In the genomic region with DNA sequence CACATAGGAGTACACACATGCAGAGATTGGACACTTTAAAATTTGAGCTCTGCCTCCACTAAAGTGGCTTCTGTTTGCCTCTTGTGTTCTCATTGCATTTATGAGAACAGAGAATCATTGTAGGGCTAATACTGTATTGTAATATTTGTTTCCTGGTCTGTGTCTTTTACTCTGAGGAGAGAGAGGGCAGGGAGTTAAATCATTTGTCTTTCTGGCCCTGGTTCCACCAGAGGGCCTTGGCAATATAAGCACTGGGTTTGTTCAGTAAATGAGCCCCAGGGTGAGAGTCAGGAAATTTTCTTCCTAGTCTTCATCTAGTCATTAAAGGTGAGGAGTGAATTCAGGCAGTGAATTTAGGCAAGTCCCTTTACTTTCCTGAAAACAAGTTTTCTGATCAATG, we compare ENCODE assay signal across 12 cellular contexts.
DNase-seq lines count a peak whose midpoint lies in the region; ATAC-seq and TF ChIP-seq lines count a peak whose summit lies in the region.
"Had no signal": no experiment of that assay in that cellular context is flagged by ENCODE, and none has a peak within 500 bp of the region (broad histone marks: within the 10 kb centered on the region; RNA-seq: fewer than 3 reads in every experiment).

No MANE protein-coding gene starts in this region.

- H3K9me3 Mint-ChIP-seq in GM23338 (no peaks in the 10 kb centered on the region), WTC11 (no peaks in the 10 kb centered on the region)

- TF ChIP-seq CTCF in GM23338 (conservative IDR thresholded peaks at IDR 0.05; ENCODE audit: low read depth in 2 of 2) (0 out of 4 replicates have a peak, but pooled peaks of 1 of the 2 experiments have one; percentile 6), WTC11 (IDR thresholded peaks at IDR 0.05) (no peak)

- H3K4me3 Mint-ChIP-seq in GM23338 (no peak overlapping the region), WTC11 (no peak overlapping the region)

- DNase-seq in GM23338 (ENCODE audit: low spot score), result no peak
- DNase-seq in WTC11 (ENCODE audit: low spot score), result no peak
- DNase-seq in globus pallidus (ENCODE audit: low spot score), result peak; percentile 82
- peak; percentile 78 for DNase-seq in putamen (ENCODE audit: low spot score)
- DNase-seq in NCI-H510A treated with DMSO at 0.1 percent for 48 hours (lab: John Stamatoyannopoulos, UW), result no peak
- no peak for DNase-seq in stimulated activated naive CD4-positive, alpha-beta T cell (lab: John Stamatoyannopoulos, UW)
- no peak for DNase-seq in T-helper 1 cell
- no peak for DNase-seq in NCI-H1105 treated with DMSO at 0.1 percent for 48 hours (lab: John Stamatoyannopoulos, UW)
- DNase-seq: activated CD4-positive, alpha-beta T cell treated with anti-CD3 and anti-CD28 coated beads for 1 hour; DND-41; NCI-H345; upper lobe of right lung had no signal

- no peaks in the 10 kb centered on the region for H3K9me2 ChIP-seq in GM23338 (ENCODE audit: insufficient read depth)

- H3K27me3 ChIP-seq in GM23338 (ENCODE audit: insufficient read depth), result no peaks in the 10 kb centered on the region
- H3K27me3 ChIP-seq: upper lobe of right lung had no signal

- CTCF ChIA-PET in WTC11 (lab: Charles Lee), result interaction anchor here (1.1 to 2.1 kb wide), 2 partner anchors 13 to 103 kb away, joined by 5 to 6 read pairs; no protein-coding TSS in a partner anchor

- H3K27me3 Mint-ChIP-seq in GM23338 (ENCODE audit: insufficient read depth, low read depth, poor library complexity) (peaks cover 3% of the 10 kb centered on the region), WTC11 (ENCODE audit: low read depth) (no peaks in the 10 kb centered on the region)

- POLR2A ChIA-PET in WTC11 (lab: Charles Lee), result no interaction called here

- H3K36me3 ChIP-seq in GM23338 (ENCODE audit: insufficient read depth), result no peaks in the 10 kb centered on the region
- H3K36me3 ChIP-seq: upper lobe of right lung had no signal

- no peak overlapping the region for H2AFZ ChIP-seq in GM23338

- H3K36me3 Mint-ChIP-seq in GM23338 (ENCODE audit: low read depth) (no peaks in the 10 kb centered on the region), WTC11 (no peaks in the 10 kb centered on the region)

- no peak overlapping the region for H3K4me2 ChIP-seq in GM23338

- no peaks in the 10 kb centered on the region for H3K79me2 ChIP-seq in GM23338 (replicated peaks; ENCODE audit: insufficient read depth)

- peak; percentile 37 for ATAC-seq in GM23338
- ATAC-seq in WTC11, result peak; percentile 34
- ATAC-seq: upper lobe of right lung had no signal

- H4K20me1 ChIP-seq in GM23338 (replicated peaks; ENCODE audit: insufficient read depth), result no peaks in the 10 kb centered on the region

- H3K4me1 ChIP-seq in GM23338 (ENCODE audit: insufficient read depth), result peaks cover 12% of the 10 kb centered on the region; the same call in 1 of the 2 replicates

- H3K27ac Mint-ChIP-seq in GM23338 (peak overlapping the region; percentile 28; the same call in 1 of the 2 replicates), WTC11 (peak overlapping the region; percentile 19)

- H3K4me3 ChIP-seq in GM23338, result no peak overlapping the region
- H3K4me3 ChIP-seq: upper lobe of right lung had no signal

- no peaks in the 10 kb centered on the region for H3F3A ChIP-seq in GM23338 (replicated peaks; ENCODE audit: low read depth)

- H3K4me1 Mint-ChIP-seq in GM23338, result peaks cover 32% of the 10 kb centered on the region
- peaks cover 68% of the 10 kb centered on the region for H3K4me1 Mint-ChIP-seq in WTC11

- no peak overlapping the region for H3K27ac ChIP-seq in GM23338 (ENCODE audit: low read depth)
- H3K27ac ChIP-seq: upper lobe of right lung had no signal

TF ChIP-seq in GM23338, 12 proteins besides CTCF, POLR2A, EP300 and RAD21:
- TF ChIP-seq EZH2phosphoT487 (IDR thresholded peaks at IDR 0.05; ENCODE audit: unreplicated experiment), result no peak
TF ChIP-seq in GM23338: peak in this region for 0.

TF ChIP-seq in WTC11, 78 proteins besides CTCF, POLR2A, EP300 and RAD21:
- no peak for TF ChIP-seq RELA (CRISPR knock-in tag; IDR thresholded peaks at IDR 0.05; ENCODE audit: borderline replicate concordance)
- no peak for TF ChIP-seq ATF6 (CRISPR knock-in tag; IDR thresholded peaks at IDR 0.05)
- TF ChIP-seq ZNF671 (CRISPR knock-in tag; IDR thresholded peaks at IDR 0.05), result no peak
- TF ChIP-seq SOX15 (CRISPR knock-in tag; IDR thresholded peaks at IDR 0.05), result no peak
- TF ChIP-seq MYBL2 (CRISPR knock-in tag; IDR thresholded peaks at IDR 0.05), result no peak
- TF ChIP-seq CBFB (CRISPR knock-in tag; IDR thresholded peaks at IDR 0.05; ENCODE audit: low read depth), result no peak
- TF ChIP-seq TP53 (CRISPR knock-in tag; IDR thresholded peaks at IDR 0.05), result no peak
- TF ChIP-seq, protein P1, sequence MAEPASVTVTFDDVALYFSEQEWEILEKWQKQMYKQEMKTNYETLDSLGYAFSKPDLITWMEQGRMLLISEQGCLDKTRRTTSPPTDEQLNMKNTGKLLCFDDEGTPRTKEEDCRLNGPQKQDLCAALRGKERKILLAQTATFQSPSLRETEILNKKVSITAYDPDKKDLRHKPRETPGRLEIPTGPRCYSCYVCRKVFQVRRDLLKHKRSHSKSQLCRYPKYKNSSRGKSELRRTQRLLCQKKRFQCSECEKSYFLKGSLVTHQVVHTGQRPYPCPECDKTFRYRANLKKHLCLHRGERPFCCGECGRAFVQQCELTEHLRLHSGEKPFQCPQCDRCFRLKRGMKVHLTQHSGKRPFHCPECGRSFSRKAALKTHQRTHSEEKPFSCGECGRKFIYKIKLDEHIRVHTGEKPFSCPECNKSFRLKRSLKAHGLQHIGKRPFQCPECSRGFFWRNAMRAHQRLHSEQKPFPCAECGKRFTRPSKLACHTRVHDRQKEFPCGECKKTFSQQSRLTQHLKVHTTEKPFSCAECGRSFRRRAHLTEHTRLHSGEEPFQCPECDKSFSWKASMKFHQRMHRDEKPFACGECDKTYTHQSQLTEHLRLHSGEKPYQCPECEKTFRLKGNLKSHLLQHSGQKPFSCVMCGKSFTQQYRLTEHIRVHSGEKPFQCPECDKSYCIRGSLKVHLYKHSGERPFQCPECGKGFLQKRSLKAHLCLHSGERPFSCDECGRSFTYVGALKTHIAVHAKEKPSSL (CRISPR knock-in tag; conservative IDR thresholded peaks at IDR 0.05), result no peak

Comparison
In these comparisons a context has a peak if more than half of its experiments do, and no peak if none do; other contexts are left out.
1. DNase-seq: peak in globus pallidus (single experiment) and putamen (single experiment); none in GM23338 (single experiment), WTC11 (single experiment), NCI-H510A treated with DMSO at 0.1 percent for 48 hours (single experiment), stimulated activated naive CD4-positive, alpha-beta T cell (0 of 6), T-helper 1 cell (0 of 5) and NCI-H1105 treated with DMSO at 0.1 percent for 48 hours (single experiment).